ENCODE assay signal across 24 cellular contexts in the genomic region with DNA sequence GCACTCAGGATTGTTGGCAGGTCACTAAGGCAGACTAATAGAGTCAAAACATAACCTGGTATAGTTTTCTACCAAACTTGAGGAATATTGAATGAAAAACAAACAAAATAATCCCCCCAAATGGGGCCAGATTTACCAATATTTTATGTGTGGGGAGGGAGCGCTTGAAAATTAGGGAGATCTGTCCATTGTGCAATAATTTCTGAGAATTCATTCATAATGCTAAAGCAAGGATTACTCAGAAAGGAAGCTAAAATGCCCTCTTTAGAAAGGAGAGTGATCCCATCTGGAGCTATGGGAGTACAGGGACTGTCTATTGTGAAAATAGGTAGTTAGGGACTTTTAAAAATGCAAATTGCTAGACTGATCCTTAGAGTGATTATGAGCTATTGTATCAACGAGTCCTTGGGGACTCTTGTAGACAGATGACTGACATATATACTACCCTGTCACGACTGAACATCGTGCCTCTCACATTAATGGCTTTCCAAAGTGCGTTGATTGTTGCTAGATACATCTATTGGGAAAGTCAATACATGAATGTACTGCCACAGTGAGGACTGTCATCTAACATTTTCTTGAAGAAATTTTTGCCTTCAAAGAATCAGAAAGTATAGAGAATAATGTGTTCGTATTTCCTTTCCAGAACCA.
DNase-seq lines count a peak whose midpoint lies in the region; ATAC-seq, FAIRE-seq and TF ChIP-seq lines count a peak whose summit lies in the region.
"Had no signal": no experiment of that assay in that cellular context is flagged by ENCODE, and none has a peak within 500 bp of the region (broad histone marks: within the 10 kb centered on the region; RNA-seq: fewer than 3 reads in every experiment).

No MANE protein-coding gene starts in this region.

- POLR2A ChIA-PET in IMR-90 (lab: Charles Lee; ENCODE audit: unreplicated experiment): no interaction called here

- H3K14ac ChIP-seq in IMR-90 (replicated peaks; ENCODE audit: low read depth, low read length): no peak overlapping the region

- H3K27ac ChIP-seq in IMR-90 (ENCODE audit: insufficient read depth, low read length) (no peak overlapping the region), neural cell (ENCODE audit: low read length) (no peak overlapping the region), small intestine (ENCODE audit: low read depth in 1 of 2, low read length in 1 of 2) (no peak overlapping the region)

- no peak overlapping the region for H2BK20ac ChIP-seq in IMR-90 (ENCODE audit: low read depth, low read length)

- no peaks in the 10 kb centered on the region for H3K79me2 ChIP-seq in neural cell (replicated peaks; ENCODE audit: insufficient read depth, low read length)

- TF ChIP-seq CTCF in IMR-90 (conservative IDR thresholded peaks at IDR 0.05; ENCODE audit: low read depth, low read length) (no peak), neural cell (IDR thresholded peaks at IDR 0.05; ENCODE audit: poor library complexity, severe bottlenecking) (no peak)

- no peak for TF ChIP-seq POLR2A in IMR-90 (IDR thresholded peaks at IDR 0.05; ENCODE audit: low read depth, low read length)

- H3K4ac ChIP-seq in IMR-90 (ENCODE audit: low read depth, low read length): no peak overlapping the region

- no peak overlapping the region for H2BK15ac ChIP-seq in IMR-90 (ENCODE audit: low read depth, low read length)

- no peak overlapping the region for H4K5ac ChIP-seq in IMR-90 (ENCODE audit: low read depth, low read length)

- no peaks in the 10 kb centered on the region for H3K9me2 ChIP-seq in neural cell (ENCODE audit: insufficient read depth, low read length)
- H3K9me2 ChIP-seq: SK-N-SH had no signal

- no peak overlapping the region for H2AFZ ChIP-seq in IMR-90 (replicated peaks; ENCODE audit: low read length, poor library complexity)
- no peak overlapping the region for H2AFZ ChIP-seq in neural cell (ENCODE audit: low read depth, low read length)

- peaks cover 2% of the 10 kb centered on the region for H3F3A ChIP-seq in neural cell (ENCODE audit: insufficient read depth, low read length, poor library complexity, severe bottlenecking)

- no peak overlapping the region for H3K56ac ChIP-seq in IMR-90 (ENCODE audit: extremely low read depth, insufficient read depth, low read length)

- no peaks in the 10 kb centered on the region for H3K9me3 ChIP-seq in HAP-1
- no peaks in the 10 kb centered on the region for H3K9me3 ChIP-seq in IMR-90 (ENCODE audit: control insufficient read depth, insufficient read depth, low read length)
- no peaks in the 10 kb centered on the region for H3K9me3 ChIP-seq in neural cell (ENCODE audit: low read length)
- no peaks in the 10 kb centered on the region for H3K9me3 ChIP-seq in small intestine (ENCODE audit: control insufficient read depth, low read depth)
- H3K9me3 ChIP-seq: BE2C, SK-N-SH had no signal

- dilution Hi-C loops in IMR-90 (cut with HindIII; ENCODE audit: low sequenced_read_pairs, unreplicated experiment): no loop called here

- CTCF ChIA-PET in IMR-90 (lab: Yijun Ruan, JAX): no interaction called here

- peak; percentile 95 for TF ChIP-seq EP300 in neural cell (conservative IDR thresholded peaks at IDR 0.05; ENCODE audit: poor library complexity, severe bottlenecking)

- no peak for ATAC-seq in IMR-90 (ENCODE audit: low read depth)
- ATAC-seq in Right ventricle myocardium superior (ENCODE audit: poor library complexity): no peak
- ATAC-seq: GM12878, HCT116 had no signal

- H4K20me1 ChIP-seq in IMR-90 (ENCODE audit: insufficient read depth, low read length): no peaks in the 10 kb centered on the region
- no peaks in the 10 kb centered on the region for H4K20me1 ChIP-seq in neural cell (ENCODE audit: insufficient read depth)

- FAIRE-seq in small intestine (lab: Jason Lieb, UNC): no peak
- FAIRE-seq: GM12878, H1, RCC 7860 had no signal

- no peak overlapping the region for H2BK5ac ChIP-seq in IMR-90 (ENCODE audit: low read depth, low read length, poor library complexity, severe bottlenecking)

- H3K18ac ChIP-seq in IMR-90 (ENCODE audit: low read depth, low read length): no peak overlapping the region

- H3K79me1 ChIP-seq in IMR-90 (ENCODE audit: low read depth in 1 of 2, low read length in 2 of 2): no peaks in the 10 kb centered on the region

- H3K27me3 ChIP-seq in HAP-1 (ENCODE audit: low read depth) (no peaks in the 10 kb centered on the region), IMR-90 (ENCODE audit: control insufficient read depth, insufficient read depth, low read length) (no peaks in the 10 kb centered on the region), neural cell (ENCODE audit: insufficient read depth, low read depth, low read length) (no peaks in the 10 kb centered on the region), small intestine (ENCODE audit: control insufficient read depth in 2 of 2, insufficient read depth in 2 of 2, low read length in 2 of 2) (no peaks in the 10 kb centered on the region)
- H3K27me3 ChIP-seq: BE2C had no signal

- H3K9ac ChIP-seq in IMR-90 (ENCODE audit: low read depth, low read length) (no peak overlapping the region), neural cell (ENCODE audit: low read length) (no peak overlapping the region)
- H3K9ac ChIP-seq: SK-N-SH had no signal

- H3K4me1 ChIP-seq in HAP-1 (peaks cover 30% of the 10 kb centered on the region), IMR-90 (ENCODE audit: control insufficient read depth, insufficient read depth, low read length) (peaks cover 2% of the 10 kb centered on the region; the same call in 1 of the 2 replicates), small intestine (ENCODE audit: control insufficient read depth in 2 of 2, insufficient read depth in 1 of 2, low read depth in 1 of 2, low read length in 1 of 2) (no peaks in the 10 kb centered on the region)

- DNase-seq in HAP-1 (ENCODE audit: low spot score in 2 of 2) (peak; percentile 38 to 93), IMR-90 (no peak), NCI-H524 treated with DMSO at 0.1 percent for 48 hours (lab: John Stamatoyannopoulos, UW) (peak; percentile 35), NCI-H446 treated with DMSO at 0.1 percent for 48 hours (lab: John Stamatoyannopoulos, UW) (no peak), small intestine (no peak), Right ventricle myocardium superior (no peak)
- DNase-seq: BE2C; CD8-positive, alpha-beta memory T cell; DMS 273 treated with DMSO at 0.1 percent for 48 hours; DMS79; EL; GDM1; Kasumi-1; NCI-H1092 treated with DMSO at 0.1 percent for 48 hours; NCI-H1694; NCI-H2029 treated with DMSO at 0.1 percent for 48 hours; NCI-H446; SK-N-SH; SW 1271 had no signal

- H3K36me3 ChIP-seq in HAP-1 (replicated peaks) (peaks cover 4% of the 10 kb centered on the region), IMR-90 (ENCODE audit: control insufficient read depth, insufficient read depth, low read length) (peaks cover 4% of the 10 kb centered on the region; the same call in 1 of the 2 replicates), neural cell (ENCODE audit: insufficient read depth, low read length) (no peaks in the 10 kb centered on the region), small intestine (ENCODE audit: control insufficient read depth in 2 of 2, insufficient read depth in 2 of 2, low read length in 2 of 2) (peaks cover 0 to 3% of the 10 kb centered on the region in 2 donors)

- no peak overlapping the region for H2AK9ac ChIP-seq in IMR-90 (replicated peaks; ENCODE audit: low read depth, low read length, poor library complexity)

- H2BK120ac ChIP-seq in IMR-90 (ENCODE audit: low read depth, low read length): no peak overlapping the region

- no peak overlapping the region for H3K23ac ChIP-seq in IMR-90 (ENCODE audit: low read depth, low read length)

- H3K4me3 ChIP-seq in HAP-1: no peak overlapping the region
- no peak overlapping the region for H3K4me3 ChIP-seq in IMR-90 (ENCODE audit: insufficient read depth, low read depth, low read length)
- no peak overlapping the region for H3K4me3 ChIP-seq in neural cell (ENCODE audit: low read length)
- H3K4me3 ChIP-seq in small intestine (ENCODE audit: low read depth in 1 of 2, low read length in 2 of 2): no peak overlapping the region
- H3K4me3 ChIP-seq: GM12878 had no signal

- BruUV-seq in IMR-90 (replicated peaks; lab: Mats Ljungman, UMichigan): no TSS peak

- intact Hi-C loops in IMR-90 (cut with micrococcal nuclease): no loop called here
- intact Hi-C loops in Right ventricle myocardium superior (cut with DNase I): no loop called here

- no peak overlapping the region for H4K8ac ChIP-seq in IMR-90 (ENCODE audit: low read depth in 2 of 2, low read length in 2 of 2)

- H2AK5ac ChIP-seq in IMR-90 (ENCODE audit: low read depth, low read length): no peak overlapping the region

- no peaks in the 10 kb centered on the region; the same call in 1 of the 2 replicates for H3K9me1 ChIP-seq in IMR-90 (ENCODE audit: insufficient read depth, low read length)

- in situ Hi-C loops in HAP-1 (cut with MboI; ENCODE audit: low sequenced_read_pairs): no loop called here
- in situ Hi-C loops in IMR-90 (cut with MboI; ENCODE audit: low sequenced_read_pairs): no loop called here

- WGBS in IMR-90 (ENCODE audit: extremely low coverage in 2 of 2, insufficient read length in 1 of 2), 2 experiments: 80% methylated on average over 1 of the region's 6 CpGs; no CpG with 5 or more reads in 1 of the 2 experiments
- WGBS in small intestine, 3 donors: 93 to 94% (median 94%) methylated on average over 6 of the region's 6 CpGs

- H4K91ac ChIP-seq in IMR-90 (ENCODE audit: insufficient read depth, low read depth, low read length): no peak overlapping the region

- H3K4me2 ChIP-seq in IMR-90 (ENCODE audit: low read depth, low read length) (no peak overlapping the region), neural cell (ENCODE audit: low read length) (no peak overlapping the region)
- H3K4me2 ChIP-seq: SK-N-SH had no signal

- TF ChIP-seq RAD21 in IMR-90 (IDR thresholded peaks at IDR 0.05; ENCODE audit: low read length) (no peak), neural cell (conservative IDR thresholded peaks at IDR 0.05) (no peak)

TF ChIP-seq in IMR-90, 13 proteins besides CTCF, POLR2A, EP300 and RAD21 (continues in another document):
- TF ChIP-seq FOS (IDR thresholded peaks at IDR 0.05; ENCODE audit: low read depth, low read length) (no peak), NFE2L2 (IDR thresholded peaks at IDR 0.05; ENCODE audit: low read depth, low read length) (no peak), MAZ (IDR thresholded peaks at IDR 0.05; ENCODE audit: borderline replicate concordance, low read depth, low read length) (no peak), RCOR1 (IDR thresholded peaks at IDR 0.05; ENCODE audit: insufficient replicate concordance, low read length) (no peak), CEBPB (IDR thresholded peaks at IDR 0.05; ENCODE audit: low read depth, low read length) (peak; percentile 59), BHLHE40 (IDR thresholded peaks at IDR 0.05; ENCODE audit: low read depth, low read length) (no peak)

TF ChIP-seq in neural cell, 6 proteins besides CTCF, POLR2A, EP300 and RAD21:
- TF ChIP-seq POLR2AphosphoS5 (IDR thresholded peaks at IDR 0.05) (peak; percentile 97), SMC3 (conservative IDR thresholded peaks at IDR 0.05; ENCODE audit: poor library complexity) (no peak), TAF1 (IDR thresholded peaks at IDR 0.05; ENCODE audit: low read depth) (no peak)

Comparison
In these comparisons a context has a peak if more than half of its experiments do, and no peak if none do; other contexts are left out.
1. DNase-seq: peak in HAP-1 (2 of 2) and NCI-H524 treated with DMSO at 0.1 percent for 48 hours (single experiment); none in IMR-90 (single experiment), NCI-H446 treated with DMSO at 0.1 percent for 48 hours (single experiment), small intestine (single experiment) and Right ventricle myocardium superior (single experiment).